In genomic region chr9:27310582-27310981, GRCh38 we compare ENCODE assay signal across 37 cellular contexts. TPM values are rescaled to one million over a fixed set of nuclear protein-coding genes. Genes with fewer than 3 reads are reported as not detected.
"Had no signal": no experiment of that assay in that cellular context is flagged by ENCODE, and none has a peak within 500 bp of the region (broad histone marks: within the 10 kb centered on the region; RNA-seq: fewer than 3 reads in every experiment).

No MANE protein-coding gene starts in this region.

- H3K4me3 Mint-ChIP-seq: activated CD4-positive, alpha-beta memory T cell treated with anti-CD3 and anti-CD28 coated beads for 36 hours; activated CD4-positive, alpha-beta T cell treated with anti-CD3 and anti-CD28 coated beads, Interleukin-2, amount 10 ng/mL, durations not matched to agents 24 days and 14 days; activated naive CD4-positive, alpha-beta T cell treated with anti-CD3 and anti-CD28 coated beads for 36 hours; activated naive CD8-positive, alpha-beta T cell treated with anti-CD3 and anti-CD28 coated beads, Interleukin-2, amount 10 ng/mL, durations not matched to agents 7 days and 5 days; activated T-helper 1 cell treated with anti-CD3 and anti-CD28 coated beads, Interleukin-12 subunit alpha, Interleukin-12 subunit beta, Interleukin-2, Interleukin-4 antibody, amounts not matched to agents 30 ng/mL and 10 ng/mL and 1 ng/mL, durations not matched to agents 14 hours and 24 hours and 36 hours; effector memory CD8-positive, alpha-beta T cell; natural killer cell treated with Interleukin-12 subunit alpha and Interleukin-12 subunit beta and Interleukin-15 and Interleukin-18, amount 100 ng/mL, for 72 hours had no signal

- ATAC-seq: effector memory CD8-positive, alpha-beta T cell; gastroesophageal sphincter; left lobe of liver; mucosa of descending colon; natural killer cell treated with Interleukin-12 subunit alpha and Interleukin-12 subunit beta and Interleukin-15 and Interleukin-18, amount 100 ng/mL, for 72 hours; right lobe of liver; stimulated activated naive CD8-positive, alpha-beta T cell treated with anti-CD3 and anti-CD28 coated beads, Interleukin-15, Interleukin-2, amounts not matched to agents 100 U/mL and 50 U/mL, for 24 hours had no signal

- H3K36me3 ChIP-seq: brain microvascular endothelial cell, gastroesophageal sphincter, right lobe of liver, thoracic aorta had no signal

- H3K27ac Mint-ChIP-seq: activated CD4-positive, alpha-beta memory T cell treated with anti-CD3 and anti-CD28 coated beads for 36 hours; activated CD4-positive, alpha-beta T cell treated with anti-CD3 and anti-CD28 coated beads, Interleukin-2, amount 10 ng/mL, durations not matched to agents 24 days and 14 days; activated naive CD4-positive, alpha-beta T cell treated with anti-CD3 and anti-CD28 coated beads for 36 hours; activated naive CD8-positive, alpha-beta T cell treated with anti-CD3 and anti-CD28 coated beads, Interleukin-2, amount 10 ng/mL, durations not matched to agents 7 days and 5 days; activated T-helper 1 cell treated with anti-CD3 and anti-CD28 coated beads, Interleukin-12 subunit alpha, Interleukin-12 subunit beta, Interleukin-2, Interleukin-4 antibody, amounts not matched to agents 30 ng/mL and 10 ng/mL and 1 ng/mL, durations not matched to agents 14 hours and 24 hours and 36 hours; effector memory CD8-positive, alpha-beta T cell; natural killer cell treated with Interleukin-12 subunit alpha and Interleukin-12 subunit beta and Interleukin-15 and Interleukin-18, amount 100 ng/mL, for 72 hours had no signal

- H3K9me3 ChIP-seq: gastroesophageal sphincter, mucosa of descending colon, right lobe of liver, thoracic aorta had no signal

- H3K9me3 Mint-ChIP-seq: activated CD4-positive, alpha-beta memory T cell treated with anti-CD3 and anti-CD28 coated beads for 36 hours; activated CD4-positive, alpha-beta T cell treated with anti-CD3 and anti-CD28 coated beads, Interleukin-2, amount 10 ng/mL, durations not matched to agents 24 days and 14 days; activated naive CD4-positive, alpha-beta T cell treated with anti-CD3 and anti-CD28 coated beads for 36 hours; activated naive CD8-positive, alpha-beta T cell treated with anti-CD3 and anti-CD28 coated beads, Interleukin-2, amount 10 ng/mL, durations not matched to agents 7 days and 5 days; activated T-helper 1 cell treated with anti-CD3 and anti-CD28 coated beads, Interleukin-12 subunit alpha, Interleukin-12 subunit beta, Interleukin-2, Interleukin-4 antibody, amounts not matched to agents 30 ng/mL and 10 ng/mL and 1 ng/mL, durations not matched to agents 14 hours and 24 hours and 36 hours; effector memory CD8-positive, alpha-beta T cell had no signal

- H3K27me3 ChIP-seq: brain microvascular endothelial cell, gastroesophageal sphincter, right lobe of liver had no signal

- H3K4me1 ChIP-seq: gastroesophageal sphincter, right lobe of liver had no signal

- H3K4me3 ChIP-seq: gastroesophageal sphincter, lung, mucosa of descending colon, right lobe of liver, thoracic aorta had no signal

- H3K36me3 Mint-ChIP-seq: activated CD4-positive, alpha-beta memory T cell treated with anti-CD3 and anti-CD28 coated beads for 36 hours; activated naive CD8-positive, alpha-beta T cell treated with anti-CD3 and anti-CD28 coated beads, Interleukin-2, amount 10 ng/mL, durations not matched to agents 7 days and 5 days; natural killer cell treated with Interleukin-12 subunit alpha and Interleukin-12 subunit beta and Interleukin-15 and Interleukin-18, amount 100 ng/mL, for 72 hours had no signal

- DNase-seq: activated CD4-positive, alpha-beta memory T cell treated with anti-CD3 and anti-CD28 coated beads for 36 hours; activated CD4-positive, alpha-beta T cell treated with anti-CD3 and anti-CD28 coated beads, Interleukin-2, amount 10 ng/mL, durations not matched to agents 24 days and 14 days; activated CD4-positive, CD25-positive, alpha-beta regulatory T cell treated with anti-CD3 and anti-CD28 coated beads, Interleukin-2, amount 50 U/mL, for 72 hours; activated CD8-positive, alpha-beta memory T cell treated with anti-CD3 and anti-CD28 coated beads, Interleukin-2, amount 50 U/mL, for 4 hours; activated effector memory CD4-positive, alpha-beta T cell treated with anti-CD3 and anti-CD28 coated beads, Interleukin-2, amount 50 U/mL, for 16 hours; activated naive CD4-positive, alpha-beta T cell treated with anti-CD3 and anti-CD28 coated beads for 36 hours; activated naive CD8-positive, alpha-beta T cell treated with anti-CD3 and anti-CD28 coated beads, Interleukin-2, amount 10 ng/mL, durations not matched to agents 7 days and 5 days; activated T-cell treated with anti-CD3 and anti-CD28 coated beads, Interleukin-2, amount 50 U/mL, for 1 hour; brain microvascular endothelial cell; caudate nucleus; cortex of kidney; effector memory CD8-positive, alpha-beta T cell; erythroblast; hypothalamus; mucosa of descending colon; posterior cingulate gyrus; right lobe of liver; stimulated activated CD4-positive, alpha-beta T cell treated with anti-CD3 and anti-CD28 coated beads, Interleukin-2, amount 100 ng/mL, for 48 hours; stimulated activated naive CD8-positive, alpha-beta T cell treated with anti-CD3 and anti-CD28 coated beads, Interleukin-15, Interleukin-2, amounts not matched to agents 100 U/mL and 50 U/mL, for 24 hours; T-helper 9 cell; trophoblast cell had no signal

- H3K4me1 Mint-ChIP-seq: activated CD4-positive, alpha-beta T cell treated with anti-CD3 and anti-CD28 coated beads, Interleukin-2, amount 10 ng/mL, durations not matched to agents 24 days and 14 days; activated naive CD8-positive, alpha-beta T cell treated with anti-CD3 and anti-CD28 coated beads, Interleukin-2, amount 10 ng/mL, durations not matched to agents 7 days and 5 days had no signal

- H3K27me3 Mint-ChIP-seq: activated CD4-positive, alpha-beta memory T cell treated with anti-CD3 and anti-CD28 coated beads for 36 hours had no signal

RNA-seq across cellular contexts. Expression of gene EQTN, which starts 13.6 kb away (rescaled TPM):
- total RNA-seq: activated CD4-positive, alpha-beta memory T cell treated with anti-CD3 and anti-CD28 coated beads for 36 hours; activated CD4-positive, alpha-beta T cell treated with anti-CD3 and anti-CD28 coated beads, Interleukin-2, amount 10 ng/mL, durations not matched to agents 24 days and 14 days; activated CD8-positive, alpha-beta memory T cell treated with anti-CD3 and anti-CD28 coated beads for 36 hours; activated naive CD4-positive, alpha-beta T cell treated with anti-CD3 and anti-CD28 coated beads for 36 hours; activated naive CD8-positive, alpha-beta T cell treated with anti-CD3 and anti-CD28 coated beads, Interleukin-2, amount 10 ng/mL, durations not matched to agents 7 days and 5 days; activated T-helper 1 cell treated with anti-CD3 and anti-CD28 coated beads, Interleukin-12 subunit alpha, Interleukin-12 subunit beta, Interleukin-2, Interleukin-4 antibody, amounts not matched to agents 30 ng/mL and 10 ng/mL and 1 ng/mL, durations not matched to agents 14 hours and 24 hours and 36 hours; astrocyte; chondrocyte; fibroblast of lung; fibroblast of villous mesenchyme; kidney epithelial cell; left lobe of liver; mesenteric fat pad; myocyte; natural killer cell treated with Interleukin-12 subunit alpha and Interleukin-12 subunit beta and Interleukin-15 and Interleukin-18, amount 100 ng/mL, for 72 hours; osteoblast; right lobe of liver; skeletal muscle tissue; thoracic aorta had no signal
